In the genomic region with DNA sequence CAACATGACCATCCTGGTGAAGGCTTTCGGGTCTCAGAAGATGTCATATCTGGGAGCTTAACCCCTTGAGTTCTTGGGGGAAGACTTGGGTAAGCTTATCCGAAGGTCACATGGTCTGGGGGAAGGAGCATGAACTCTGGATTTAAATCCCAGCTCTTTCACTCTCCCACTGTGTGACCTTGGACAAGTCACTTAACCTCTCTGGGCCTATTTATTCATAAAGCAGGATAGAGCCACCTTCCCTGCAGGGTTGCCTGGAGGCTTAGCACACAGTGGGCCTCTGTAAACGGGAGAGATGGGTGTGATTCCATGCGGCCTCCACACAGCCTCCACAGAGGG, we compare ENCODE assay signal across 15 cellular contexts. TPM values are rescaled to one million over a fixed set of nuclear protein-coding genes. Genes with fewer than 3 reads are reported as not detected.
A peak's percentile ranks its signal among the peaks of the same experiment; 100 is the strongest.
DNase-seq lines count a peak whose midpoint lies in the region; ATAC-seq and TF ChIP-seq lines count a peak whose summit lies in the region.
"Had no signal": no experiment of that assay in that cellular context is flagged by ENCODE, and none has a peak within 500 bp of the region (broad histone marks: within the 10 kb centered on the region; RNA-seq: fewer than 3 reads in every experiment).

No MANE protein-coding gene starts in this region.

- peak overlapping the region; percentile 59 for H3K4me2 ChIP-seq in HCT116 (ENCODE audit: low read length)

- WGBS in spleen, 5 donors: 61 to 81% (median 66%) methylated on average over 4 of the region's 4 CpGs

- H3K9me3 ChIP-seq in HCT116 (ENCODE audit: control insufficient read depth in 1 of 2, insufficient read depth in 1 of 2, low read depth in 1 of 2, low read length in 2 of 2) (no peaks in the 10 kb centered on the region), spleen (no peaks in the 10 kb centered on the region)
- no peaks in the 10 kb centered on the region for H3K9me3 ChIP-seq in CD8-positive, alpha-beta T cell (ENCODE audit: low read length)

- no peak for TF ChIP-seq RAD21 in HCT116 (IDR thresholded peaks at IDR 0.05; ENCODE audit: low read depth)

- POLR2A ChIA-PET in HCT116 (lab: Charles Lee): no interaction called here
- POLR2A ChIA-PET in CD8-positive, alpha-beta T cell (lab: Charles Lee): no interaction called here

- H3K4me1 ChIP-seq in HCT116 (ENCODE audit: control insufficient read depth in 1 of 2, insufficient read depth in 2 of 2, low read length in 2 of 2) (peaks cover 51 to 83% of the 10 kb centered on the region in 2 experiments), spleen (peaks cover 0 to 34% (median 1%) of the 10 kb centered on the region in 6 donors)
- no peaks in the 10 kb centered on the region for H3K4me1 ChIP-seq in CD8-positive, alpha-beta T cell (ENCODE audit: insufficient read depth, low read length)

- TF ChIP-seq CTCF in HCT116 (IDR thresholded peaks at IDR 0.05 in 2 of 3, conservative IDR thresholded peaks at IDR 0.05 in 1 of 3; ENCODE audit: borderline replicate concordance in 1 of 3, insufficient read depth in 1 of 3, low read depth in 2 of 3, low read length in 2 of 3): no peak
- TF ChIP-seq CTCF in brain (conservative IDR thresholded peaks at IDR 0.05): no peak
- TF ChIP-seq CTCF in mesothelial cell of epicardium (IDR thresholded peaks at IDR 0.05; ENCODE audit: unreplicated experiment): no peak
- TF ChIP-seq CTCF in spleen (IDR thresholded peaks at IDR 0.05 in 8 of 11, conservative IDR thresholded peaks at IDR 0.05 in 3 of 11): no peak
- no peak for TF ChIP-seq CTCF in CD8-positive, alpha-beta T cell (IDR thresholded peaks at IDR 0.05)

- H3K27ac Mint-ChIP-seq in brain (peak overlapping the region; percentile 44 to 97 (median 95)), mesothelial cell of epicardium (peak overlapping the region; percentile 68)
- H3K27ac Mint-ChIP-seq in CD8-positive, alpha-beta T cell: no peak overlapping the region
- H3K27ac Mint-ChIP-seq: activated CD4-positive, alpha-beta T cell treated with anti-CD3 and anti-CD28 coated beads, Interleukin-2, amount 10 ng/mL, durations not matched to agents 24 days and 14 days had no signal

- no peaks in the 10 kb centered on the region for H3K27me3 ChIP-seq in HCT116 (ENCODE audit: insufficient read depth, low read length)
- peaks cover 0 to 25% (median 0%) of the 10 kb centered on the region in 7 donors for H3K27me3 ChIP-seq in spleen (replicated peaks in 1 of 7)
- no peaks in the 10 kb centered on the region for H3K27me3 ChIP-seq in CD8-positive, alpha-beta T cell (ENCODE audit: insufficient read depth, low read length)

- no peaks in the 10 kb centered on the region for H3K9me2 ChIP-seq in HCT116 (ENCODE audit: insufficient read depth)

- peak overlapping the region; percentile 52 for H3K9ac ChIP-seq in HCT116 (ENCODE audit: low read length)

- H3K36me3 Mint-ChIP-seq in brain: no peaks in the 10 kb centered on the region
- no peaks in the 10 kb centered on the region for H3K36me3 Mint-ChIP-seq in mesothelial cell of epicardium
- H3K36me3 Mint-ChIP-seq in CD8-positive, alpha-beta T cell: no peaks in the 10 kb centered on the region
- H3K36me3 Mint-ChIP-seq: stimulated activated memory B cell treated with anti-CD40 and anti-IgM and Interleukin-4, amounts not matched to agents 10 μg/mL and 1 μg/mL and 100 μg/mL, for 72 hours had no signal

- H2AFZ ChIP-seq in HCT116 (ENCODE audit: low read depth, low read length, poor library complexity, severe bottlenecking): no peak overlapping the region

- CTCF ChIA-PET in HCT116 (lab: Charles Lee): interaction anchor here (0.8 to 1.0 kb wide), 2 partner anchors 43 to 75 kb away, joined by 3 read pairs; no protein-coding TSS in a partner anchor
- CTCF ChIA-PET in CD8-positive, alpha-beta T cell (lab: Charles Lee): no interaction called here

- TF ChIP-seq POLR2A in HCT116 (IDR thresholded peaks at IDR 0.05; ENCODE audit: borderline replicate concordance, extremely low read depth, insufficient read depth, insufficient read length) (no peak), spleen (IDR thresholded peaks at IDR 0.05) (no peak)

- H3K4me1 Mint-ChIP-seq in brain (peaks cover 35% of the 10 kb centered on the region), mesothelial cell of epicardium (peaks cover 30% of the 10 kb centered on the region)
- no peaks in the 10 kb centered on the region for H3K4me1 Mint-ChIP-seq in CD8-positive, alpha-beta T cell (ENCODE audit: low read depth)
- H3K4me1 Mint-ChIP-seq: activated CD4-positive, alpha-beta T cell treated with anti-CD3 and anti-CD28 coated beads, Interleukin-2, amount 10 ng/mL, durations not matched to agents 24 days and 14 days had no signal

- no peak for ATAC-seq in HCT116
- ATAC-seq in CD8-positive, alpha-beta T cell: no peak
- no peak for ATAC-seq in GM19035 (IDR thresholded peaks at IDR 0.05; ENCODE audit: unreplicated experiment)
- ATAC-seq: stimulated activated memory B cell treated with anti-CD40 and anti-IgM and Interleukin-4, amounts not matched to agents 10 μg/mL and 1 μg/mL and 100 μg/mL, for 72 hours had no signal

- H3K4me3 ChIP-seq in HCT116 (replicated peaks in 1 of 2; ENCODE audit: low read depth in 1 of 2, low read length in 2 of 2): no peak overlapping the region
- no peak overlapping the region for H3K4me3 ChIP-seq in spleen
- H3K4me3 ChIP-seq in CD8-positive, alpha-beta T cell (ENCODE audit: low read depth, low read length): no peak overlapping the region

- H3K79me2 ChIP-seq in HCT116 (ENCODE audit: insufficient read depth, low read length): no peaks in the 10 kb centered on the region

- RAD21 ChIA-PET in HCT116 (lab: Charles Lee; ENCODE audit: low non-redundant PET in 1 of 2, low total read pairs in 2 of 2, uncharacterized antibody in 2 of 2, unreplicated experiment in 2 of 2): interaction anchor here in 1 of 2 experiments (0.8 to 1.0 kb wide), 2 partner anchors 38 to 42 kb away, joined by 3 read pairs; no protein-coding TSS in a partner anchor

- peak overlapping the region; percentile 76 for H3K27ac ChIP-seq in HCT116 (ENCODE audit: low read depth, low read length)
- H3K27ac ChIP-seq in spleen: peak overlapping the region in 5 of 8 donors; percentile 60 to 72 (median 67)
- H3K27ac ChIP-seq in CD8-positive, alpha-beta T cell (ENCODE audit: low read depth, low read length): no peak overlapping the region

- intact Hi-C loops in HCT116 (cut with micrococcal nuclease): no loop called here
- intact Hi-C loops in spleen (cut with DNase I; ENCODE audit: low total_unique reads): no loop called here
- intact Hi-C loops in CD8-positive, alpha-beta T cell (cut with DNase I, micrococcal nuclease): no loop called here

- BruUV-seq in HCT116 (replicated peaks; lab: Mats Ljungman, UMichigan): no TSS peak

- peaks cover 0 to 4% (median 0%) of the 10 kb centered on the region in 5 experiments for H3K9me3 Mint-ChIP-seq in brain
- H3K9me3 Mint-ChIP-seq in mesothelial cell of epicardium: no peaks in the 10 kb centered on the region
- H3K9me3 Mint-ChIP-seq in CD8-positive, alpha-beta T cell: no peaks in the 10 kb centered on the region
- H3K9me3 Mint-ChIP-seq: activated CD4-positive, alpha-beta T cell treated with anti-CD3 and anti-CD28 coated beads, Interleukin-2, amount 10 ng/mL, durations not matched to agents 24 days and 14 days; stimulated activated memory B cell treated with anti-CD40 and anti-IgM and Interleukin-4, amounts not matched to agents 10 μg/mL and 1 μg/mL and 100 μg/mL, for 72 hours had no signal

- DNase-seq in HCT116 (ENCODE audit: low read depth, low spot score) (no peak), mesothelial cell of epicardium (ENCODE audit: low spot score in 2 of 2, unreplicated experiment in 2 of 2) (no peak), spleen (no peak), GM03348 (ENCODE audit: low spot score) (no peak)
- no peak for DNase-seq in stimulated activated CD4-positive, alpha-beta T cell treated with anti-CD3 and anti-CD28 coated beads, Interleukin-12 subunit alpha, Interleukin-12 subunit beta, amount 100 ng/mL, for 4 hours
- DNase-seq in CD8-positive, alpha-beta T cell: no peak
- DNase-seq: activated CD4-positive, alpha-beta T cell treated with anti-CD3 and anti-CD28 coated beads, Interleukin-2, amount 10 ng/mL, durations not matched to agents 24 days and 14 days; activated naive CD4-positive, alpha-beta T cell treated with Interleukin-2 at 50 U/mL for 16 hours; Kasumi-1; NCI-H1105; NCI-H2171; NCI-H774 had no signal

- no peak overlapping the region for H3K4me3 Mint-ChIP-seq in brain
- H3K4me3 Mint-ChIP-seq in mesothelial cell of epicardium: no peak overlapping the region
- no peak overlapping the region for H3K4me3 Mint-ChIP-seq in CD8-positive, alpha-beta T cell
- H3K4me3 Mint-ChIP-seq: activated CD4-positive, alpha-beta T cell treated with anti-CD3 and anti-CD28 coated beads, Interleukin-2, amount 10 ng/mL, durations not matched to agents 24 days and 14 days; stimulated activated memory B cell treated with anti-CD40 and anti-IgM and Interleukin-4, amounts not matched to agents 10 μg/mL and 1 μg/mL and 100 μg/mL, for 72 hours had no signal

- H4K20me1 ChIP-seq in HCT116 (ENCODE audit: insufficient read depth): no peaks in the 10 kb centered on the region

- H3K27me3 Mint-ChIP-seq in brain (no peaks in the 10 kb centered on the region), mesothelial cell of epicardium (ENCODE audit: low read depth) (no peaks in the 10 kb centered on the region)
- H3K27me3 Mint-ChIP-seq in CD8-positive, alpha-beta T cell (ENCODE audit: low read depth): peaks cover 24% of the 10 kb centered on the region

- H3K36me3 ChIP-seq in HCT116 (ENCODE audit: control insufficient read depth in 1 of 2, insufficient read depth in 2 of 2, low read length in 2 of 2) (no peaks in the 10 kb centered on the region), spleen (no peaks in the 10 kb centered on the region)
- no peaks in the 10 kb centered on the region for H3K36me3 ChIP-seq in CD8-positive, alpha-beta T cell (ENCODE audit: insufficient read depth, low read length)

TF ChIP-seq in HCT116, 20 proteins besides CTCF, POLR2A, EP300 and RAD21:
- no peak for TF ChIP-seq ZNF274 (IDR thresholded peaks at IDR 0.05; ENCODE audit: low read depth, low read length)
- TF ChIP-seq CEBPB (IDR thresholded peaks at IDR 0.05; ENCODE audit: low read depth): no peak

RNA-seq across cellular contexts. Expression of a gene that starts 8.2 kb away (rescaled TPM):
- total RNA-seq in HCT116 (2021; ENCODE audit: unreplicated experiment) (14.7 TPM), mesothelial cell of epicardium (31.3 to 33.1 TPM (median 32.6 TPM) in 3 replicates), spleen (10 to 100 TPM; 12.4 to 40.9 (median 23.6) TPM)
- 16.1 and 20.4 TPM in 2 replicates for polyA plus RNA-seq in HCT116 (2012)
- polyA plus RNA-seq in brain (ENCODE audit: insufficient read depth, low read depth, low replicate concordance) (16.2 TPM), spleen (10 to 100 TPM in 2 of 3 donors, 1 to 10 TPM in 1; 10.0 to 24.2 (median 12.5) TPM)
- total RNA-seq in CD8-positive, alpha-beta T cell: not detected
- total RNA-seq: activated CD4-positive, alpha-beta T cell treated with anti-CD3 and anti-CD28 coated beads, Interleukin-2, amount 10 ng/mL, durations not matched to agents 24 days and 14 days had no signal

Comparison
In these comparisons a context has a peak if more than half of its experiments do, and no peak if none do; other contexts are left out.
1. RNA of a gene that starts 8.2 kb away (total RNA-seq): 31.3 to 33.1 TPM in mesothelial cell of epicardium, 12.4 to 40.9 TPM in spleen and 14.7 TPM in HCT116 (single experiment); not detected in CD8-positive, alpha-beta T cell; every median in the first group is over 10 times any median in the second.